ENCODE assay signal across 20 cellular contexts in the genomic region with DNA sequence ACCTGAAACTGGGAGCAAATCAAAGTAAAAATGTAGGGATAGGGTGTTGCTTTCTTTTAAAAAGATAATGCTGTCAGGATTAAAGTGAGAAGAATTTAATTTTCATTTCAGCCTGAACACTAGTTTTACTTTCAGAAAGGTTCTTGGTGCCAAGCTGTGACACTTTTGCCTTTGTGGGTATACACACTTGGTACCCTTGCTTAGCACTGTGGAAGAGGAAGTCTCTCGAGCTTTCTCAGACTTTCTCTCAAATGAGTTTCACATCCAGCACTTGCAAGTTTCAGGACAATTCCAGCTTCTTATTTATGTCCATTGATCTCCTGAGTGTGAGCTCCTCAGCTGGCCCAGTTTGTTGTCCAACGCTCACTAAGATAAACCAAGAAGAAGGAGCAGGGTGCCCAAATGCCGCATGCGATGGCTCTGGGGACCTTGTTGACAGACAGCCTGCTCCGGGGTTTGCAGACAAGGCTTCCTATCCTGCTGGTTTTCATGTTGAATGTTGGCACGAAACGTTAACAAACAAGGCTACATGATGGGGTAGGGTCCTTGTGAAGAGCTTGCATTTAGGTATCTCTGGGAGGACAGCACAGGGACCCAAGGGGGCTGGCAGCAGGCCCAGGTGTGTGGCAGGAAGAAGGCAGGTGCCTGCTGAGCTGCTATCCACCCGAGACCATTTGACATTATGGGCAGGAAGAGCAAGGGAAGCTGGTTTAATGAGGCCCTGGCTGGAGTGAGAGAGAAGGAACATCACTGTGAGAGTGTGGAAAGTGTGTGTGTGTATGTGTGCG.
DNase-seq lines count a peak whose midpoint lies in the region; ATAC-seq, FAIRE-seq and TF ChIP-seq lines count a peak whose summit lies in the region.
"Had no signal": no experiment of that assay in that cellular context is flagged by ENCODE, and none has a peak within 500 bp of the region (broad histone marks: within the 10 kb centered on the region; RNA-seq: fewer than 3 reads in every experiment).

No MANE protein-coding gene starts in this region.

- H3K27me3 Mint-ChIP-seq in activated CD8-positive, alpha-beta T cell treated with anti-CD3 and anti-CD28 coated beads, Interleukin-2, amount 10 ng/mL, durations not matched to agents 7 days and 5 days (ENCODE audit: low read depth), result no peaks in the 10 kb centered on the region
- H3K27me3 Mint-ChIP-seq in activated CD8-positive, alpha-beta T cell treated with anti-CD3 and anti-CD28 coated beads for 36 hours, result no peaks in the 10 kb centered on the region
- no peaks in the 10 kb centered on the region for H3K27me3 Mint-ChIP-seq in central memory CD8-positive, alpha-beta T cell
- no peaks in the 10 kb centered on the region for H3K27me3 Mint-ChIP-seq in stimulated activated naive CD8-positive, alpha-beta T cell treated with anti-CD3 and anti-CD28 coated beads, Interleukin-15, Interleukin-2, amounts not matched to agents 100 ng/mL and 50 ng/mL, for 24 hours
- H3K27me3 Mint-ChIP-seq: type B pancreatic cell had no signal

- no peak overlapping the region for H3K4me3 ChIP-seq in dorsolateral prefrontal cortex

- no peak for TF ChIP-seq CTCF in activated CD8-positive, alpha-beta T cell treated with anti-CD3 and anti-CD28 coated beads for 36 hours (IDR thresholded peaks at IDR 0.05)
- TF ChIP-seq CTCF in omental fat pad (IDR thresholded peaks at IDR 0.05), result no peak
- no peak for TF ChIP-seq CTCF in dorsolateral prefrontal cortex (IDR thresholded peaks at IDR 0.05 in 54 of 56, conservative IDR thresholded peaks at IDR 0.05 in 2 of 56; ENCODE audit: low read depth in 1 of 56, partially characterized antibody in 56 of 56)

- POLR2A ChIA-PET in activated CD8-positive, alpha-beta T cell treated with anti-CD3 and anti-CD28 coated beads, Interleukin-2, amount 10 ng/mL, durations not matched to agents 7 days and 5 days (lab: Charles Lee), result no interaction called here
- POLR2A ChIA-PET in activated CD8-positive, alpha-beta T cell treated with anti-CD3 and anti-CD28 coated beads for 36 hours (lab: Charles Lee), result interaction anchor here (0.6 kb wide), 1 partner anchor 315 kb away, joined by 3 read pairs; no protein-coding TSS in a partner anchor

- DNase-seq in activated CD8-positive, alpha-beta T cell treated with anti-CD3 and anti-CD28 coated beads, Interleukin-2, amount 10 ng/mL, durations not matched to agents 7 days and 5 days, result no peak
- DNase-seq in activated CD8-positive, alpha-beta T cell treated with anti-CD3 and anti-CD28 coated beads for 36 hours, result no peak
- DNase-seq in NCI-H1092 (lab: John Stamatoyannopoulos, UW) (peak; percentile 38), RCC 7860 (ENCODE audit: low spot score) (no peak), omental fat pad (ENCODE audit: low spot score) (no peak), dorsolateral prefrontal cortex (no peak)
- DNase-seq in central memory CD8-positive, alpha-beta T cell (ENCODE audit: low spot score in 2 of 2), result no peak
- DNase-seq: anterior cingulate cortex; Calu3; GDM1; glutamatergic neuron; stimulated activated CD4-positive, alpha-beta T cell treated with anti-CD3 and anti-CD28 coated beads, Interleukin-4, amount 100 ng/mL, for 4 hours had no signal

- H3K36me3 Mint-ChIP-seq in activated CD8-positive, alpha-beta T cell treated with anti-CD3 and anti-CD28 coated beads, Interleukin-2, amount 10 ng/mL, durations not matched to agents 7 days and 5 days (ENCODE audit: low read depth), result peaks cover 39% of the 10 kb centered on the region
- peaks cover 14% of the 10 kb centered on the region for H3K36me3 Mint-ChIP-seq in activated CD8-positive, alpha-beta T cell treated with anti-CD3 and anti-CD28 coated beads for 36 hours (ENCODE audit: low read depth)
- peaks cover 16% of the 10 kb centered on the region for H3K36me3 Mint-ChIP-seq in central memory CD8-positive, alpha-beta T cell (ENCODE audit: insufficient read depth)
- H3K36me3 Mint-ChIP-seq in stimulated activated naive CD8-positive, alpha-beta T cell treated with anti-CD3 and anti-CD28 coated beads, Interleukin-15, Interleukin-2, amounts not matched to agents 100 ng/mL and 50 ng/mL, for 24 hours (ENCODE audit: low read depth), result peaks cover 49% of the 10 kb centered on the region
- H3K36me3 Mint-ChIP-seq: WTC11 had no signal

- H3K27ac ChIP-seq in dorsolateral prefrontal cortex, result no peak overlapping the region
- H3K27ac ChIP-seq: parathyroid adenoma had no signal

- peak overlapping the region; percentile 26 for H3K27ac Mint-ChIP-seq in activated CD8-positive, alpha-beta T cell treated with anti-CD3 and anti-CD28 coated beads, Interleukin-2, amount 10 ng/mL, durations not matched to agents 7 days and 5 days
- H3K27ac Mint-ChIP-seq in activated CD8-positive, alpha-beta T cell treated with anti-CD3 and anti-CD28 coated beads for 36 hours, result no peak overlapping the region
- H3K27ac Mint-ChIP-seq in central memory CD8-positive, alpha-beta T cell (ENCODE audit: low read depth), result peak overlapping the region; percentile 61
- H3K27ac Mint-ChIP-seq in stimulated activated naive CD8-positive, alpha-beta T cell treated with anti-CD3 and anti-CD28 coated beads, Interleukin-15, Interleukin-2, amounts not matched to agents 100 ng/mL and 50 ng/mL, for 24 hours, result peak overlapping the region; percentile 22
- H3K27ac Mint-ChIP-seq: dendritic cell treated with granulocyte-macrophage colony-stimulating factor and Interleukin-4, amounts not matched to agents 40 ng/mL and 50 ng/mL, for 4 days; type B pancreatic cell; WTC11 had no signal

- no peaks in the 10 kb centered on the region for H3K9me3 Mint-ChIP-seq in activated CD8-positive, alpha-beta T cell treated with anti-CD3 and anti-CD28 coated beads, Interleukin-2, amount 10 ng/mL, durations not matched to agents 7 days and 5 days (ENCODE audit: insufficient read depth)
- H3K9me3 Mint-ChIP-seq in activated CD8-positive, alpha-beta T cell treated with anti-CD3 and anti-CD28 coated beads for 36 hours, result no peaks in the 10 kb centered on the region
- H3K9me3 Mint-ChIP-seq in central memory CD8-positive, alpha-beta T cell, result no peaks in the 10 kb centered on the region
- no peaks in the 10 kb centered on the region for H3K9me3 Mint-ChIP-seq in stimulated activated naive CD8-positive, alpha-beta T cell treated with anti-CD3 and anti-CD28 coated beads, Interleukin-15, Interleukin-2, amounts not matched to agents 100 ng/mL and 50 ng/mL, for 24 hours
- H3K9me3 Mint-ChIP-seq: dendritic cell treated with granulocyte-macrophage colony-stimulating factor and Interleukin-4, amounts not matched to agents 40 ng/mL and 50 ng/mL, for 4 days; type B pancreatic cell; WTC11 had no signal

- CTCF ChIA-PET in activated CD8-positive, alpha-beta T cell treated with anti-CD3 and anti-CD28 coated beads, Interleukin-2, amount 10 ng/mL, durations not matched to agents 7 days and 5 days (lab: Charles Lee), result interaction anchor here (1.2 to 2.3 kb wide), 3 partner anchors 20 to 82 kb away, joined by 3 to 6 read pairs (median 5); no protein-coding TSS in a partner anchor
- CTCF ChIA-PET in activated CD8-positive, alpha-beta T cell treated with anti-CD3 and anti-CD28 coated beads for 36 hours (lab: Charles Lee), result interaction anchor here (1.0 to 1.4 kb wide), 5 partner anchors 9 to 101 kb away, joined by 3 to 4 read pairs (median 3); no protein-coding TSS in a partner anchor

- intact Hi-C loops in activated CD8-positive, alpha-beta T cell treated with anti-CD3 and anti-CD28 coated beads for 36 hours (cut with micrococcal nuclease), result no loop called here
- intact Hi-C loops in dorsolateral prefrontal cortex (cut with DNase I), result no loop called here

- H3K27me3 ChIP-seq in dorsolateral prefrontal cortex, result no peaks in the 10 kb centered on the region

- ATAC-seq in activated CD8-positive, alpha-beta T cell treated with anti-CD3 and anti-CD28 coated beads, Interleukin-2, amount 10 ng/mL, durations not matched to agents 7 days and 5 days, result no peak
- ATAC-seq in activated CD8-positive, alpha-beta T cell treated with anti-CD3 and anti-CD28 coated beads for 36 hours, result no peak
- peak; percentile 52 for ATAC-seq in central memory CD8-positive, alpha-beta T cell (replicated peaks; ENCODE audit: extremely low read depth, poor library complexity, severe bottlenecking)
- no peak for ATAC-seq in omental fat pad (ENCODE audit: low FRiP score)
- ATAC-seq: esophagus mucosa had no signal

- no peak overlapping the region for H3K4me3 Mint-ChIP-seq in activated CD8-positive, alpha-beta T cell treated with anti-CD3 and anti-CD28 coated beads, Interleukin-2, amount 10 ng/mL, durations not matched to agents 7 days and 5 days
- no peak overlapping the region for H3K4me3 Mint-ChIP-seq in activated CD8-positive, alpha-beta T cell treated with anti-CD3 and anti-CD28 coated beads for 36 hours
- H3K4me3 Mint-ChIP-seq in central memory CD8-positive, alpha-beta T cell, result peak overlapping the region; percentile 23
- no peak overlapping the region for H3K4me3 Mint-ChIP-seq in stimulated activated naive CD8-positive, alpha-beta T cell treated with anti-CD3 and anti-CD28 coated beads, Interleukin-15, Interleukin-2, amounts not matched to agents 100 ng/mL and 50 ng/mL, for 24 hours
- H3K4me3 Mint-ChIP-seq: dendritic cell treated with granulocyte-macrophage colony-stimulating factor and Interleukin-4, amounts not matched to agents 40 ng/mL and 50 ng/mL, for 4 days; type B pancreatic cell; WTC11 had no signal

- no peak for FAIRE-seq in RCC 7860 (lab: Jason Lieb, UNC)
- FAIRE-seq: H54, keratinocyte had no signal

- H3K4me1 Mint-ChIP-seq in activated CD8-positive, alpha-beta T cell treated with anti-CD3 and anti-CD28 coated beads, Interleukin-2, amount 10 ng/mL, durations not matched to agents 7 days and 5 days (ENCODE audit: low read depth), result peaks cover 28% of the 10 kb centered on the region
- H3K4me1 Mint-ChIP-seq in activated CD8-positive, alpha-beta T cell treated with anti-CD3 and anti-CD28 coated beads for 36 hours (ENCODE audit: low read depth), result peaks cover 22% of the 10 kb centered on the region
- H3K4me1 Mint-ChIP-seq in central memory CD8-positive, alpha-beta T cell, result peaks cover 39% of the 10 kb centered on the region
- H3K4me1 Mint-ChIP-seq in stimulated activated naive CD8-positive, alpha-beta T cell treated with anti-CD3 and anti-CD28 coated beads, Interleukin-15, Interleukin-2, amounts not matched to agents 100 ng/mL and 50 ng/mL, for 24 hours (ENCODE audit: low read depth), result peaks cover 32% of the 10 kb centered on the region
